ENCODE assay signal across 8 cellular contexts in genomic region chr1:117365350-117366280, GRCh38. TPM values are rescaled to one million over a fixed set of nuclear protein-coding genes. Genes with fewer than 3 reads are reported as not detected.
DNase-seq lines count a peak whose midpoint lies in the region; ATAC-seq lines count a peak whose summit lies in the region.

No MANE protein-coding gene starts in this region.

- no peaks in the 10 kb centered on the region for H3K36me3 Mint-ChIP-seq in CD4-positive, CD25-positive, alpha-beta regulatory T cell

- peak overlapping the region; percentile 64; the same call in 1 of the 2 replicates for H2AFZ ChIP-seq in Karpas-422 (ENCODE audit: low read length)

- H3K27ac ChIP-seq in CD4-positive, CD25-positive, alpha-beta regulatory T cell (ENCODE audit: insufficient read depth, low read length, poor library complexity, severe bottlenecking) = peak overlapping the region; percentile 90
- no peak overlapping the region for H3K27ac ChIP-seq in Karpas-422 (ENCODE audit: low read length)

- peaks cover 45 to 66% (median 53%) of the 10 kb centered on the region in 4 donors for H3K4me1 Mint-ChIP-seq in CD4-positive, CD25-positive, alpha-beta regulatory T cell

- H3K4me3 ChIP-seq in CD4-positive, CD25-positive, alpha-beta regulatory T cell (ENCODE audit: low read depth, low read length) = peak overlapping the region; percentile 90
- H3K4me3 ChIP-seq in Karpas-422 (ENCODE audit: low read length) = peak overlapping the region; percentile 81
- H3K4me3 ChIP-seq in mucosa of stomach (ENCODE audit: low read length) = peak overlapping the region; percentile 58

- H3K4me3 Mint-ChIP-seq in CD4-positive, CD25-positive, alpha-beta regulatory T cell = peak overlapping the region; percentile 97 to 99 (median 98)

- H4K20me1 ChIP-seq in Karpas-422 (ENCODE audit: insufficient read depth, low read depth, low read length) = peaks cover 3% of the 10 kb centered on the region; the same call in 1 of the 2 replicates

- H3K4me1 ChIP-seq in CD4-positive, CD25-positive, alpha-beta regulatory T cell (ENCODE audit: control insufficient read depth, insufficient read depth, low read length, poor library complexity, severe bottlenecking) = peaks cover 76% of the 10 kb centered on the region
- peaks cover 18% of the 10 kb centered on the region for H3K4me1 ChIP-seq in Karpas-422 (ENCODE audit: low read length)
- H3K4me1 ChIP-seq in mucosa of stomach (ENCODE audit: control insufficient read depth, insufficient read depth, low read length) = peaks cover 24% of the 10 kb centered on the region

- H3K27ac Mint-ChIP-seq in CD4-positive, CD25-positive, alpha-beta regulatory T cell = peak overlapping the region; percentile 93 to 98 (median 96)

- H3K9me3 ChIP-seq in CD4-positive, CD25-positive, alpha-beta regulatory T cell (ENCODE audit: control insufficient read depth in 2 of 2, low read length in 2 of 2) = no peaks in the 10 kb centered on the region
- no peaks in the 10 kb centered on the region for H3K9me3 ChIP-seq in Karpas-422 (ENCODE audit: low read length)
- H3K9me3 ChIP-seq in mucosa of stomach (ENCODE audit: control insufficient read depth, low read length) = no peaks in the 10 kb centered on the region

- DNase-seq in CD4-positive, CD25-positive, alpha-beta regulatory T cell = peak in 1 of 3 donors; percentile 39
- DNase-seq in Karpas-422 (no peak), cerebellum (ENCODE audit: low spot score) (peak; percentile 17), middle frontal gyrus (ENCODE audit: extremely low spot score, low spot score) (no peak), NCI-H345 treated with DMSO at 0.1 percent for 48 hours (lab: John Stamatoyannopoulos, UW; ENCODE audit: unreplicated experiment) (no peak)
- no peak for DNase-seq in activated effector memory CD4-positive, alpha-beta T cell treated with anti-CD3 and anti-CD28 coated beads, Interleukin-2, amount 50 U/mL, for 16 hours

- H3K27me3 Mint-ChIP-seq in CD4-positive, CD25-positive, alpha-beta regulatory T cell = no peaks in the 10 kb centered on the region

- no peaks in the 10 kb centered on the region for H3K9me2 ChIP-seq in Karpas-422 (replicated peaks; ENCODE audit: insufficient read depth, low read length)

- no peak for ATAC-seq in CD4-positive, CD25-positive, alpha-beta regulatory T cell (ENCODE audit: low read depth in 2 of 2)
- ATAC-seq in GM18511 (IDR thresholded peaks at IDR 0.05; ENCODE audit: unreplicated experiment) = no peak

- H3K36me3 ChIP-seq in CD4-positive, CD25-positive, alpha-beta regulatory T cell (ENCODE audit: control insufficient read depth, insufficient read depth, low read length) = no peaks in the 10 kb centered on the region
- H3K36me3 ChIP-seq in Karpas-422 (ENCODE audit: insufficient read depth, low read length) (no peaks in the 10 kb centered on the region), mucosa of stomach (ENCODE audit: control insufficient read depth, insufficient read depth, low read length) (no peaks in the 10 kb centered on the region)

- H3K4me2 ChIP-seq in Karpas-422 (ENCODE audit: low read depth, low read length, poor library complexity, severe bottlenecking) = peak overlapping the region; percentile 77

- H3K79me2 ChIP-seq in Karpas-422 (ENCODE audit: low read length) = peaks cover 36% of the 10 kb centered on the region

- H3K27me3 ChIP-seq in CD4-positive, CD25-positive, alpha-beta regulatory T cell (ENCODE audit: control insufficient read depth, insufficient read depth, low read length) = no peaks in the 10 kb centered on the region
- no peaks in the 10 kb centered on the region for H3K27me3 ChIP-seq in Karpas-422 (ENCODE audit: low read length)
- H3K27me3 ChIP-seq in mucosa of stomach (ENCODE audit: control insufficient read depth, insufficient read depth, low read length) = no peaks in the 10 kb centered on the region

- H3K9ac ChIP-seq in Karpas-422 (ENCODE audit: low read length) (peak overlapping the region; percentile 84), mucosa of stomach (ENCODE audit: low read length) (peak overlapping the region; percentile 82)

- H3K9me3 Mint-ChIP-seq in CD4-positive, CD25-positive, alpha-beta regulatory T cell = peaks cover 0 to 4% (median 0%) of the 10 kb centered on the region in 7 donors

RNA-seq across cellular contexts. Expression of gene MAN1A2, which starts 1.6 kb away (rescaled TPM):
- 113 TPM for total RNA-seq in CD4-positive, CD25-positive, alpha-beta regulatory T cell
- 10 to 100 TPM; 27.2 to 50.2 (median 42.2) TPM for polyA plus RNA-seq in CD4-positive, CD25-positive, alpha-beta regulatory T cell
- total RNA-seq in Karpas-422 (2014; rRNA removed; shearing (Covaris generic); ENCODE audit: low replicate concordance) = 29.5 and 43.0 TPM in 2 replicates
- 63.8 TPM for total RNA-seq in cerebellum
